In genomic region chr6:189676-190075, GRCh38 we compare ENCODE assay signal across 11 cellular contexts.
DNase-seq lines count a peak whose midpoint lies in the region; ATAC-seq and TF ChIP-seq lines count a peak whose summit lies in the region.
"Had no signal": no experiment of that assay in that cellular context is flagged by ENCODE, and none has a peak within 500 bp of the region (broad histone marks: within the 10 kb centered on the region; RNA-seq: fewer than 3 reads in every experiment).

No MANE protein-coding gene starts in this region.

- no peak overlapping the region for H3K14ac ChIP-seq in trophoblast cell (ENCODE audit: low read length)

- 43% methylated on average over 8 of the region's 8 CpGs for WGBS in testis, 2 donors
- no CpG with 5 or more reads among the region's 8 CpGs for WGBS in trophoblast cell (ENCODE audit: extremely low coverage, insufficient coverage, insufficient read length)

- H3K27me3 ChIP-seq in testis (no peaks in the 10 kb centered on the region), trophoblast cell (ENCODE audit: insufficient read depth, low read length) (no peaks in the 10 kb centered on the region)

- H4K91ac ChIP-seq in trophoblast cell (ENCODE audit: low read depth, low read length) = no peak overlapping the region

- H2BK120ac ChIP-seq in trophoblast cell (ENCODE audit: insufficient read depth, low read length, poor library complexity) = no peak overlapping the region

- no peak overlapping the region for H4K8ac ChIP-seq in trophoblast cell (ENCODE audit: low read depth, low read length)

- H4K12ac ChIP-seq in trophoblast cell (ENCODE audit: low read depth, low read length) = no peak overlapping the region

- no peak overlapping the region for H2AK5ac ChIP-seq in trophoblast cell (ENCODE audit: low read length)

- H3K4me3 Mint-ChIP-seq in activated naive CD4-positive, alpha-beta T cell treated with anti-CD3 and anti-CD28 coated beads for 36 hours = no peak overlapping the region
- peak overlapping the region; percentile 27 for H3K4me3 Mint-ChIP-seq in activated T-helper 2 cell treated with anti-CD3 and anti-CD28 coated beads, Interferon-gamma antibody, Interleukin-2, Interleukin-4, amounts not matched to agents 10 μg/mL and 5 μg/mL and 100 μg/mL, durations not matched to agents 14 hours and 24 hours and 36 hours (ENCODE audit: low read depth)
- H3K4me3 Mint-ChIP-seq: brain had no signal

- H3K36me3 ChIP-seq in testis (ENCODE audit: low read depth, missing control alignments) = no peaks in the 10 kb centered on the region
- no peaks in the 10 kb centered on the region for H3K36me3 ChIP-seq in trophoblast cell (ENCODE audit: control insufficient read depth in 1 of 2, insufficient read depth in 2 of 2, low read length in 2 of 2)
- H3K36me3 ChIP-seq: suprapubic skin had no signal

- H3K4me3 ChIP-seq in testis (no peak overlapping the region), trophoblast cell (ENCODE audit: low read depth, low read length) (no peak overlapping the region)
- H3K4me3 ChIP-seq: suprapubic skin had no signal

- TF ChIP-seq POLR2A in testis (IDR thresholded peaks at IDR 0.05) = no peak

- peak overlapping the region; percentile 69 for H3K27ac Mint-ChIP-seq in activated naive CD4-positive, alpha-beta T cell treated with anti-CD3 and anti-CD28 coated beads for 36 hours
- H3K27ac Mint-ChIP-seq in activated T-helper 2 cell treated with anti-CD3 and anti-CD28 coated beads, Interferon-gamma antibody, Interleukin-2, Interleukin-4, amounts not matched to agents 10 μg/mL and 5 μg/mL and 100 μg/mL, durations not matched to agents 14 hours and 24 hours and 36 hours = peak overlapping the region; percentile 81

- no peaks in the 10 kb centered on the region for H3K79me1 ChIP-seq in trophoblast cell (ENCODE audit: low read length)

- no peak overlapping the region for H3K18ac ChIP-seq in trophoblast cell (ENCODE audit: low read length)

- H3K4me1 ChIP-seq in testis = peaks cover 3% of the 10 kb centered on the region
- H3K4me1 ChIP-seq in trophoblast cell (ENCODE audit: control insufficient read depth in 1 of 2, insufficient read depth in 2 of 2, low read length in 2 of 2) = peaks cover 3 to 6% of the 10 kb centered on the region in 2 experiments

- H3K36me3 Mint-ChIP-seq in activated naive CD4-positive, alpha-beta T cell treated with anti-CD3 and anti-CD28 coated beads for 36 hours (ENCODE audit: low read depth) = no peaks in the 10 kb centered on the region
- no peaks in the 10 kb centered on the region for H3K36me3 Mint-ChIP-seq in activated T-helper 2 cell treated with anti-CD3 and anti-CD28 coated beads, Interferon-gamma antibody, Interleukin-2, Interleukin-4, amounts not matched to agents 10 μg/mL and 5 μg/mL and 100 μg/mL, durations not matched to agents 14 hours and 24 hours and 36 hours (ENCODE audit: low read depth)
- H3K36me3 Mint-ChIP-seq: brain had no signal

- no peak overlapping the region for H2BK12ac ChIP-seq in trophoblast cell (ENCODE audit: low read length)

- H3K79me2 ChIP-seq in trophoblast cell (ENCODE audit: control insufficient read depth, insufficient read depth, low read length, poor library complexity) = no peaks in the 10 kb centered on the region

- H3K9me3 ChIP-seq in testis = no peaks in the 10 kb centered on the region
- no peaks in the 10 kb centered on the region for H3K9me3 ChIP-seq in trophoblast cell (ENCODE audit: insufficient read depth, low read depth, low read length)
- H3K9me3 ChIP-seq: suprapubic skin had no signal

- no peak for TF ChIP-seq CTCF in testis (IDR thresholded peaks at IDR 0.05)

- peak; percentile 2 for ATAC-seq in HG02870 (IDR thresholded peaks at IDR 0.05; ENCODE audit: unreplicated experiment)

- H3K4me2 ChIP-seq in trophoblast cell (ENCODE audit: low read length) = no peak overlapping the region

- no peak for DNase-seq in activated naive CD4-positive, alpha-beta T cell treated with anti-CD3 and anti-CD28 coated beads for 36 hours
- DNase-seq in activated naive CD4-positive, alpha-beta T cell (lab: John Stamatoyannopoulos, UW) = no peak
- DNase-seq in activated T-helper 2 cell treated with anti-CD3 and anti-CD28 coated beads, Interferon-gamma antibody, Interleukin-2, Interleukin-4, amounts not matched to agents 10 μg/mL and 5 μg/mL and 100 μg/mL, durations not matched to agents 14 hours and 24 hours and 36 hours (ENCODE audit: low spot score) = no peak
- DNase-seq in testis (peak; percentile 14), NCI-H146 (lab: John Stamatoyannopoulos, UW) (no peak), trophoblast cell (no peak), AML-193 (lab: John Stamatoyannopoulos, UW) (no peak)
- DNase-seq: NCI-H1417 had no signal

- peaks cover 1% of the 10 kb centered on the region for H3K27me3 Mint-ChIP-seq in activated naive CD4-positive, alpha-beta T cell treated with anti-CD3 and anti-CD28 coated beads for 36 hours (ENCODE audit: low read depth)
- H3K27me3 Mint-ChIP-seq in activated T-helper 2 cell treated with anti-CD3 and anti-CD28 coated beads, Interferon-gamma antibody, Interleukin-2, Interleukin-4, amounts not matched to agents 10 μg/mL and 5 μg/mL and 100 μg/mL, durations not matched to agents 14 hours and 24 hours and 36 hours (ENCODE audit: low read depth) = no peaks in the 10 kb centered on the region

- no peak overlapping the region for H3K4ac ChIP-seq in trophoblast cell (ENCODE audit: low read depth, low read length)

- no peak overlapping the region for H2AFZ ChIP-seq in trophoblast cell (ENCODE audit: insufficient read depth, low read length, poor library complexity)

- H3K9me3 Mint-ChIP-seq in activated naive CD4-positive, alpha-beta T cell treated with anti-CD3 and anti-CD28 coated beads for 36 hours = no peaks in the 10 kb centered on the region
- H3K9me3 Mint-ChIP-seq in activated T-helper 2 cell treated with anti-CD3 and anti-CD28 coated beads, Interferon-gamma antibody, Interleukin-2, Interleukin-4, amounts not matched to agents 10 μg/mL and 5 μg/mL and 100 μg/mL, durations not matched to agents 14 hours and 24 hours and 36 hours = no peaks in the 10 kb centered on the region

- peaks cover 52% of the 10 kb centered on the region for H3K4me1 Mint-ChIP-seq in activated naive CD4-positive, alpha-beta T cell treated with anti-CD3 and anti-CD28 coated beads for 36 hours (ENCODE audit: low read depth)
- H3K4me1 Mint-ChIP-seq in activated T-helper 2 cell treated with anti-CD3 and anti-CD28 coated beads, Interferon-gamma antibody, Interleukin-2, Interleukin-4, amounts not matched to agents 10 μg/mL and 5 μg/mL and 100 μg/mL, durations not matched to agents 14 hours and 24 hours and 36 hours (ENCODE audit: low read depth) = peaks cover 46% of the 10 kb centered on the region
- H3K4me1 Mint-ChIP-seq: brain had no signal

- H3K23ac ChIP-seq in trophoblast cell (ENCODE audit: low read length) = no peak overlapping the region

- H2BK5ac ChIP-seq in trophoblast cell (ENCODE audit: low read depth, low read length, poor library complexity) = no peak overlapping the region

- H3K27ac ChIP-seq in testis (peak overlapping the region; percentile 8 to 52), trophoblast cell (ENCODE audit: low read depth, low read length) (no peak overlapping the region)
- H3K27ac ChIP-seq: suprapubic skin had no signal

- intact Hi-C loops in activated naive CD4-positive, alpha-beta T cell treated with anti-CD3 and anti-CD28 coated beads for 36 hours (cut with micrococcal nuclease) = loop anchor here (1.0 to 5.0 kb wide), 19 partner anchors 36 to 1208 kb away; partner anchors contain the start of gene DUSP22
- intact Hi-C loops in activated T-helper 2 cell treated with anti-CD3 and anti-CD28 coated beads, Interferon-gamma antibody, Interleukin-2, Interleukin-4, amounts not matched to agents 10 μg/mL and 5 μg/mL and 100 μg/mL, durations not matched to agents 14 hours and 24 hours and 36 hours (cut with micrococcal nuclease) = loop anchor here (1.0 to 2.0 kb wide), 8 partner anchors 32 to 359 kb away; partner anchors contain the start of gene DUSP22
- intact Hi-C loops in testis (cut with DNase I; ENCODE audit: low total_unique reads) = no loop called here

- CTCF ChIA-PET in activated naive CD4-positive, alpha-beta T cell treated with anti-CD3 and anti-CD28 coated beads for 36 hours (lab: Charles Lee) = interaction anchor here (0.7 to 10.0 kb wide), 12 partner anchors 9 to 532 kb away, joined by 3 to 72 read pairs (median 5); no protein-coding TSS in a partner anchor

- no peak overlapping the region for H3K9ac ChIP-seq in trophoblast cell (ENCODE audit: low read length)
